In the genomic region with DNA sequence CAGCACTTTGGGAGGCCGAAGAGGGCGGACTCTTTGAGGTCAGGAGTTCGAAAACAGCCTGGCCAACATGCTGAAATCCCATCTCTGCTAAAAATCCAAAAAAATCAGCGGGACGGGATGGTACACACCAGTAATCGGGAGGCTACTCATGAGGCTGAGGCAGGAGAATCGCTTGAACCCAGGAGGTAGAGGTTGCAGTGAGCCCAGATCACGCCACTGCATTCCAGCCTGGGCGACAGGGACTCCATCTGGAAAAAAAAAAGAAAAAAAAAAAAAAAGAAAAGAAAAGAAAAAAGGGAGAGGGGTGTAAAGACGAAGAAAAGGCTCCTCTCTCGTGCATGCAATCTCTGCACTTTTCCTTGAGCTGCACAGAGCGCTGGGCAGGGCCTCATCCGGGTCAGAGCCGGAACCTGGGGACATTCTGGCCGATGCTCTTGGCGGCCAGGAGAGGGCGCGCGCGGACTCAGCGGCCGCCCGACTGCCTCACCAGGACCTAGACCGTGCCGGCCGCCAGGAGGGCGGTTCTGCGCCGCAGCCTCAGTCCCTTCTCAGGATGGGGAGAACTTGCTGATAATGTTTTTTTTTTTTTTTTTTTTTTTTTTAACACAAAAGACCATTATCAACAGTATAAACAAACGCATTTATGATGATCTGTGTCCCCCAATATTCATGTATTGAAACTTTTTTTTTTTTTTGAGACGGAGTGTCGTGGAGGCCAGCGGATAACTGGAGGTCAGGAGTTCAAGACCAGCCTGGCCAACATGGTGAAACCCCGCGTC, we compare ENCODE assay signal across 8 cellular contexts. TPM values are rescaled to one million over a fixed set of nuclear protein-coding genes. Genes with fewer than 3 reads are reported as not detected.
DNase-seq lines count a peak whose midpoint lies in the region; ATAC-seq, FAIRE-seq and TF ChIP-seq lines count a peak whose summit lies in the region.

No MANE protein-coding gene starts in this region.

- FAIRE-seq in urothelium cell line (lab: Jason Lieb, UNC) = peak; percentile 65

- peak; percentile 57 for ATAC-seq in GM19463 (IDR thresholded peaks at IDR 0.05; ENCODE audit: unreplicated experiment)

- peaks cover 14% of the 10 kb centered on the region for H3K4me1 ChIP-seq in parathyroid adenoma

- no peak overlapping the region for H3K9ac ChIP-seq in parathyroid adenoma

- H3K36me3 ChIP-seq in parathyroid adenoma (ENCODE audit: control insufficient read depth, insufficient read depth, low read length) = no peaks in the 10 kb centered on the region

- in situ Hi-C loops in SK-MEL-5 (cut with HindIII; ENCODE audit: low pct_unique_long_range_greater_than_20kb, low sequenced_read_pairs) = no loop called here

- peak; percentile 99 for TF ChIP-seq CTCF in C4-2B (conservative IDR thresholded peaks at IDR 0.05)
- TF ChIP-seq CTCF in parathyroid adenoma (IDR thresholded peaks at IDR 0.05) = peak; percentile 98

- peak overlapping the region; percentile 35 for H2AFZ ChIP-seq in parathyroid adenoma

- H3K4me2 ChIP-seq in parathyroid adenoma (ENCODE audit: low read length) = no peak overlapping the region

- DNase-seq in M059J (ENCODE audit: low read depth) = peak; percentile 69
- peak; percentile 77 for DNase-seq in SK-MEL-5 (ENCODE audit: low read depth, low spot score)
- peak; percentile 52 for DNase-seq in activated gamma-delta T cell (lab: John Stamatoyannopoulos, UW)
- DNase-seq in globus pallidus (ENCODE audit: low spot score) = peak; percentile 74
- DNase-seq in urothelium cell line (ENCODE audit: low spot score) = peak; percentile 87

- H3K27ac ChIP-seq in C4-2B (peak overlapping the region; percentile 83), parathyroid adenoma (peak overlapping the region; percentile 50)

- no peaks in the 10 kb centered on the region for H3K9me3 ChIP-seq in parathyroid adenoma (ENCODE audit: control insufficient read depth, low read length)

- H3K79me2 ChIP-seq in parathyroid adenoma = no peaks in the 10 kb centered on the region

- no peaks in the 10 kb centered on the region for H3K27me3 ChIP-seq in parathyroid adenoma (ENCODE audit: control insufficient read depth, insufficient read depth, low read length)

- peak overlapping the region; percentile 11 for H3K4me3 ChIP-seq in parathyroid adenoma (ENCODE audit: low read depth, low read length)

RNA-seq across cellular contexts. Expression of a gene that starts 8.2 kb away (rescaled TPM):
- total RNA-seq in M059J (2014; rRNA removed; shearing (Covaris generic)) = 97.4 and 112 TPM in 2 replicates
- total RNA-seq in SK-MEL-5 (2014; rRNA removed; shearing (Covaris generic)) = 30.3 and 31.8 TPM in 2 replicates
- 64.1 and 71.9 TPM in 2 replicates for polyA plus RNA-seq in SK-MEL-5 (2015; cell fraction: cytosol; rRNA removed)
- 4.5 and 9.3 TPM in 2 replicates for polyA plus RNA-seq in SK-MEL-5 (2015; cell fraction: nucleus; rRNA removed)

RNA-seq across cellular contexts. Expression of a gene that starts 16.8 kb away (rescaled TPM):
- total RNA-seq in M059J (2014; rRNA removed; shearing (Covaris generic)) = not detected in 2 replicates
- not detected in 2 replicates for total RNA-seq in SK-MEL-5 (2014; rRNA removed; shearing (Covaris generic))
- polyA plus RNA-seq in SK-MEL-5 (2015; cell fraction: cytosol; rRNA removed) = 0.73 TPM in 1 of 2 replicates, not detected in the other
- polyA plus RNA-seq in SK-MEL-5 (2015; cell fraction: nucleus; rRNA removed) = 0.65 TPM in 1 of 2 replicates, not detected in the other

RNA-seq across cellular contexts. Expression of a gene that starts 37.0 kb away (rescaled TPM):
- total RNA-seq in M059J (2014; rRNA removed; shearing (Covaris generic)) = 27.0 and 34.0 TPM in 2 replicates
- total RNA-seq in SK-MEL-5 (2014; rRNA removed; shearing (Covaris generic)) = 19.3 and 25.8 TPM in 2 replicates
- polyA plus RNA-seq in SK-MEL-5 (2015; cell fraction: cytosol; rRNA removed) = 31.1 and 34.1 TPM in 2 replicates
- 87.6 and 88.5 TPM in 2 replicates for polyA plus RNA-seq in SK-MEL-5 (2015; cell fraction: nucleus; rRNA removed)

RNA-seq across cellular contexts. Expression of a gene that starts 44.7 kb away (rescaled TPM):
- total RNA-seq in M059J (2014; rRNA removed; shearing (Covaris generic)) = 0.12 and 3.9 TPM in 2 replicates
- not detected in 2 replicates for total RNA-seq in SK-MEL-5 (2014; rRNA removed; shearing (Covaris generic))
- polyA plus RNA-seq in SK-MEL-5 (2015; cell fraction: cytosol; rRNA removed) = not detected in 2 replicates
- not detected in 2 replicates for polyA plus RNA-seq in SK-MEL-5 (2015; cell fraction: nucleus; rRNA removed)

RNA-seq across cellular contexts. Expression of a gene that starts 57.7 kb away (rescaled TPM):
- not detected in 2 replicates for total RNA-seq in M059J (2014; rRNA removed; shearing (Covaris generic))
- not detected in 2 replicates for total RNA-seq in SK-MEL-5 (2014; rRNA removed; shearing (Covaris generic))
- not detected in 2 replicates for polyA plus RNA-seq in SK-MEL-5 (2015; cell fraction: cytosol; rRNA removed)
- polyA plus RNA-seq in SK-MEL-5 (2015; cell fraction: nucleus; rRNA removed) = not detected in 2 replicates

Comparison
In these comparisons a context has a peak if more than half of its experiments do, and no peak if none do; other contexts are left out.
1. Peak in every context shown above with its lines: DNase-seq, ATAC-seq, H3K4me3 ChIP-seq and H3K27ac ChIP-seq.